In genomic region chr1:246107516-246108277, GRCh38 we compare ENCODE assay signal across 13 cellular contexts.
DNase-seq lines count a peak whose midpoint lies in the region; ATAC-seq and TF ChIP-seq lines count a peak whose summit lies in the region.
"Had no signal": no experiment of that assay in that cellular context is flagged by ENCODE, and none has a peak within 500 bp of the region (broad histone marks: within the 10 kb centered on the region; RNA-seq: fewer than 3 reads in every experiment).

No MANE protein-coding gene starts in this region.

- no peak overlapping the region for H3K27ac Mint-ChIP-seq in Calu3 (ENCODE audit: unreplicated experiment)
- H3K27ac Mint-ChIP-seq in activated CD4-positive, alpha-beta memory T cell treated with anti-CD3 and anti-CD28 coated beads for 36 hours: no peak overlapping the region

- CTCF ChIA-PET in AG04450 (lab: Charles Lee) (interaction anchor here (1.0 kb wide), 1 partner anchor 344 kb away, joined by 3 read pairs; no protein-coding TSS in a partner anchor), Calu3 (lab: Charles Lee) (no interaction called here)
- CTCF ChIA-PET in activated CD4-positive, alpha-beta memory T cell treated with anti-CD3 and anti-CD28 coated beads for 36 hours (lab: Charles Lee): interaction anchor here (1.1 kb wide), 1 partner anchor 97 kb away, joined by 4 read pairs; no protein-coding TSS in a partner anchor

- no TSS peak for BruUV-seq in Calu3 (replicated peaks; lab: Mats Ljungman, UMichigan)

- H3K27ac ChIP-seq in AG04450 (ENCODE audit: low read depth, low read length): no peak overlapping the region
- H3K27ac ChIP-seq in SK-N-MC: no peak overlapping the region
- no peak overlapping the region for H3K27ac ChIP-seq in upper lobe of left lung
- H3K27ac ChIP-seq: right lobe of liver, transverse colon, VCaP had no signal

- no peaks in the 10 kb centered on the region for H3K4me1 Mint-ChIP-seq in Calu3 (ENCODE audit: low read depth, unreplicated experiment)
- H3K4me1 Mint-ChIP-seq in activated CD4-positive, alpha-beta memory T cell treated with anti-CD3 and anti-CD28 coated beads for 36 hours (ENCODE audit: low read depth): no peaks in the 10 kb centered on the region

- H3K9me3 ChIP-seq in AG04450 (ENCODE audit: control insufficient read depth, insufficient read depth, low read length): peaks cover 4% of the 10 kb centered on the region
- no peaks in the 10 kb centered on the region for H3K9me3 ChIP-seq in SK-N-MC (ENCODE audit: low read depth, low read length)
- no peaks in the 10 kb centered on the region for H3K9me3 ChIP-seq in upper lobe of left lung
- H3K9me3 ChIP-seq: right lobe of liver, transverse colon had no signal

- no peak overlapping the region for H3K4me3 ChIP-seq in AG04450 (ENCODE audit: low read depth, low read length)
- no peak overlapping the region for H3K4me3 ChIP-seq in SK-N-MC
- H3K4me3 ChIP-seq in fibroblast of pulmonary artery (replicated peaks; ENCODE audit: low read depth, low read length): no peak overlapping the region
- H3K4me3 ChIP-seq in upper lobe of left lung: no peak overlapping the region
- H3K4me3 ChIP-seq: right lobe of liver, transverse colon had no signal

- H3K36me3 ChIP-seq in SK-N-MC (ENCODE audit: insufficient read depth, low read length) (no peaks in the 10 kb centered on the region), upper lobe of left lung (no peaks in the 10 kb centered on the region)
- H3K36me3 ChIP-seq: right lobe of liver, transverse colon had no signal

- POLR2A ChIA-PET in AG04450 (lab: Yijun Ruan, JAX): no interaction called here
- POLR2A ChIA-PET in activated CD4-positive, alpha-beta memory T cell treated with anti-CD3 and anti-CD28 coated beads for 36 hours (lab: Charles Lee): no interaction called here

- H3K27me3 ChIP-seq in AG04450 (ENCODE audit: control insufficient read depth, insufficient read depth, low read length) (no peaks in the 10 kb centered on the region), upper lobe of left lung (no peaks in the 10 kb centered on the region)
- H3K27me3 ChIP-seq: right lobe of liver, transverse colon had no signal

- H3K27me3 Mint-ChIP-seq in Calu3 (ENCODE audit: unreplicated experiment): no peaks in the 10 kb centered on the region
- H3K27me3 Mint-ChIP-seq in activated CD4-positive, alpha-beta memory T cell treated with anti-CD3 and anti-CD28 coated beads for 36 hours: no peaks in the 10 kb centered on the region

- no peak overlapping the region for H3K9ac ChIP-seq in SK-N-MC (ENCODE audit: insufficient read length)

- no peaks in the 10 kb centered on the region for H3K36me3 Mint-ChIP-seq in Calu3 (ENCODE audit: insufficient read depth, unreplicated experiment)
- H3K36me3 Mint-ChIP-seq in activated CD4-positive, alpha-beta memory T cell treated with anti-CD3 and anti-CD28 coated beads for 36 hours: peaks cover 7% of the 10 kb centered on the region

- 66 to 76% methylated on average over 4 of the region's 4 CpGs for WGBS in upper lobe of left lung, 2 donors

- no peak for TF ChIP-seq POLR2A in upper lobe of left lung (IDR thresholded peaks at IDR 0.05)

- H3K4me3 Mint-ChIP-seq in Calu3 (ENCODE audit: low read depth, unreplicated experiment): no peak overlapping the region
- H3K4me3 Mint-ChIP-seq in activated CD4-positive, alpha-beta memory T cell treated with anti-CD3 and anti-CD28 coated beads for 36 hours: no peak overlapping the region

- no peaks in the 10 kb centered on the region for H3K9me3 Mint-ChIP-seq in Calu3 (ENCODE audit: low read depth, unreplicated experiment)
- peaks cover 7% of the 10 kb centered on the region for H3K9me3 Mint-ChIP-seq in activated CD4-positive, alpha-beta memory T cell treated with anti-CD3 and anti-CD28 coated beads for 36 hours

- ATAC-seq in upper lobe of left lung (ENCODE audit: low FRiP score in 2 of 2): no peak
- ATAC-seq: right lobe of liver had no signal

- no peak for TF ChIP-seq CTCF in AG04450 (IDR thresholded peaks at IDR 0.05; ENCODE audit: low read depth, low read length)
- no peak for TF ChIP-seq CTCF in fibroblast of pulmonary artery (IDR thresholded peaks at IDR 0.05; ENCODE audit: low read length, missing control alignments)
- no peak for TF ChIP-seq CTCF in Calu3 (IDR thresholded peaks at IDR 0.05; ENCODE audit: unreplicated experiment)
- TF ChIP-seq CTCF in upper lobe of left lung (IDR thresholded peaks at IDR 0.05): no peak

- intact Hi-C loops in Calu3 (cut with micrococcal nuclease; ENCODE audit: unreplicated experiment): no loop called here
- intact Hi-C loops in activated CD4-positive, alpha-beta memory T cell treated with anti-CD3 and anti-CD28 coated beads for 36 hours (cut with micrococcal nuclease): no loop called here

- peaks cover 0 to 5% (median 4%) of the 10 kb centered on the region in 4 donors for H3K4me1 ChIP-seq in upper lobe of left lung
- H3K4me1 ChIP-seq: right lobe of liver had no signal

- TF ChIP-seq EP300 in upper lobe of left lung (IDR thresholded peaks at IDR 0.05): no peak

- peak; percentile 16 for DNase-seq in AG04450 (ENCODE audit: low read depth, low spot score)
- DNase-seq in LHCN-M2 (ENCODE audit: low read depth): peak; percentile 66
- peak; percentile 28 for DNase-seq in SK-N-MC (ENCODE audit: low read depth, low spot score)
- peak; percentile 30 for DNase-seq in fibroblast of pulmonary artery (ENCODE audit: low read depth)
- DNase-seq in Calu3: no peak
- no peak for DNase-seq in NCI-H774 (lab: John Stamatoyannopoulos, UW)
- no peak for DNase-seq in activated CD4-positive, alpha-beta memory T cell treated with anti-CD3 and anti-CD28 coated beads for 36 hours
- no peak for DNase-seq in upper lobe of left lung
- DNase-seq: activated CD8-positive, alpha-beta memory T cell treated with anti-CD3 and anti-CD28 coated beads, Interleukin-2, amount 50 U/mL, for 4 hours; NCI-H1105 treated with DMSO at 0.1 percent for 48 hours; right lobe of liver; transverse colon had no signal

Comparison
In these comparisons a context has a peak if more than half of its experiments do, and no peak if none do; other contexts are left out.
1. DNase-seq: peak in AG04450 (single experiment), LHCN-M2 (single experiment), SK-N-MC (single experiment) and fibroblast of pulmonary artery (single experiment); none in Calu3 (single experiment), NCI-H774 (single experiment), activated CD4-positive, alpha-beta memory T cell treated with anti-CD3 and anti-CD28 coated beads for 36 hours (single experiment) and upper lobe of left lung (0 of 2).